In genomic region chr9:68780377-68780707, GRCh38 we compare ENCODE assay signal across 8 cellular contexts.
DNase-seq lines count a peak whose midpoint lies in the region; ATAC-seq lines count a peak whose summit lies in the region.

No MANE protein-coding gene starts in this region.

- WGBS in ectodermal cell, 2 experiments = 2% methylated on average over 19 of the region's 19 CpGs

- peak overlapping the region; percentile 95 for H3K4me2 ChIP-seq in BLaER1

- H3K4me3 ChIP-seq in BLaER1 (peak overlapping the region; percentile 84), ectodermal cell (ENCODE audit: insufficient read depth, low read depth, low read length) (peak overlapping the region; percentile 80), neuron (ENCODE audit: low read length) (peak overlapping the region; percentile 91)

- H3K9ac ChIP-seq in BLaER1 = peak overlapping the region; percentile 91

- H3K4me1 ChIP-seq in BLaER1 (peaks cover 52% of the 10 kb centered on the region), ectodermal cell (ENCODE audit: control insufficient read depth, insufficient read depth, low read length) (peaks cover 14% of the 10 kb centered on the region), neuron (ENCODE audit: insufficient read depth, low read length) (peaks cover 35% of the 10 kb centered on the region)

- ATAC-seq in left colon = no peak

- intact Hi-C loops in left colon (cut with DNase I, micrococcal nuclease) = loop anchor here in 1 of 2 donors (10.0 kb wide), 1 partner anchor 214 kb away; no protein-coding TSS in a partner anchor

- H3K27ac ChIP-seq in BLaER1 (peak overlapping the region; percentile 90), KOPT-K1 (ENCODE audit: low read depth, low read length, poor library complexity, severe bottlenecking) (peak overlapping the region; percentile 59), ectodermal cell (ENCODE audit: insufficient read depth, low read depth, low read length, poor library complexity, severe bottlenecking) (no peak overlapping the region)

- peak overlapping the region; percentile 64 for H2AFZ ChIP-seq in neuron (ENCODE audit: low read depth, low read length)

- H4K20me1 ChIP-seq in BLaER1 = peaks cover 52% of the 10 kb centered on the region

- H3K9me3 ChIP-seq in BLaER1 (no peaks in the 10 kb centered on the region), KOPT-K1 (ENCODE audit: insufficient read depth, low read length, poor library complexity, severe bottlenecking) (no peaks in the 10 kb centered on the region), ectodermal cell (ENCODE audit: control insufficient read depth, low read length) (no peaks in the 10 kb centered on the region), neuron (ENCODE audit: low read length) (no peaks in the 10 kb centered on the region)

- no peaks in the 10 kb centered on the region for H3K36me3 ChIP-seq in BLaER1
- no peaks in the 10 kb centered on the region for H3K36me3 ChIP-seq in KOPT-K1 (ENCODE audit: insufficient read depth, low read length)
- H3K36me3 ChIP-seq in ectodermal cell (ENCODE audit: control insufficient read depth, insufficient read depth, low read length) = no peaks in the 10 kb centered on the region
- no peaks in the 10 kb centered on the region for H3K36me3 ChIP-seq in neuron (ENCODE audit: insufficient read depth, low read length)

- H3K27me3 ChIP-seq in BLaER1 (no peaks in the 10 kb centered on the region), ectodermal cell (ENCODE audit: control insufficient read depth, insufficient read depth, low read length, poor library complexity, severe bottlenecking) (no peaks in the 10 kb centered on the region), neuron (ENCODE audit: insufficient read depth, low read length) (no peaks in the 10 kb centered on the region)

- DNase-seq in GM19240 (ENCODE audit: insufficient read length, low spot score) (no peak), cerebellar cortex (ENCODE audit: low spot score) (no peak), left colon (no peak)
- DNase-seq in effector CD8-positive, alpha-beta T cell (lab: John Stamatoyannopoulos, UW) = no peak
